1 cellular context compared by ENCODE assay signal in genomic region chr12:53062011-53062961, GRCh38.
TF ChIP-seq lines count a peak whose summit lies in the region.

No MANE protein-coding gene starts in this region.

TF ChIP-seq in endothelial cell of umbilical vein, 7 proteins besides CTCF, POLR2A, EP300 and RAD21:
- no peak for TF ChIP-seq FOS (IDR thresholded peaks at IDR 0.05; ENCODE audit: borderline replicate concordance, insufficient read depth, low read length)
- TF ChIP-seq, protein P1, sequence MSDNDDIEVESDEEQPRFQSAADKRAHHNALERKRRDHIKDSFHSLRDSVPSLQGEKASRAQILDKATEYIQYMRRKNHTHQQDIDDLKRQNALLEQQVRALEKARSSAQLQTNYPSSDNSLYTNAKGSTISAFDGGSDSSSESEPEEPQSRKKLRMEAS (IDR thresholded peaks at IDR 0.05; ENCODE audit: insufficient read depth, insufficient read length), result no peak
- peak; percentile 12 for TF ChIP-seq POLR2AphosphoS5 (IDR thresholded peaks at IDR 0.05; ENCODE audit: insufficient read depth, low read depth, low read length)
- no peak for TF ChIP-seq MYC (IDR thresholded peaks at IDR 0.05; ENCODE audit: low read depth, low read length)
